ENCODE assay signal across 8 cellular contexts in genomic region chrX:139933904-139934303, GRCh38. TPM values are rescaled to one million over a fixed set of nuclear protein-coding genes. Genes with fewer than 3 reads are reported as not detected.
A peak's percentile ranks its signal among the peaks of the same experiment; 100 is the strongest.
DNase-seq lines count a peak whose midpoint lies in the region; ATAC-seq and TF ChIP-seq lines count a peak whose summit lies in the region.

No MANE protein-coding gene starts in this region.

- in situ Hi-C loops in HAP-1 (cut with MboI; ENCODE audit: low sequenced_read_pairs) = loop anchor here (5.0 kb wide), 1 partner anchor 107 kb away; no protein-coding TSS in a partner anchor

- H3K4me1 ChIP-seq in HAP-1 (peaks cover 30% of the 10 kb centered on the region), smooth muscle cell (ENCODE audit: low read depth) (no peaks in the 10 kb centered on the region)

- H3K36me3 Mint-ChIP-seq in activated B cell treated with CpG ODN at 0.5 μM for 24 hours (ENCODE audit: low read depth) (no peaks in the 10 kb centered on the region), glutamatergic neuron (ENCODE audit: unreplicated experiment) (no peaks in the 10 kb centered on the region)

- H3K9me3 Mint-ChIP-seq in activated B cell treated with CpG ODN at 0.5 μM for 24 hours = no peaks in the 10 kb centered on the region
- H3K9me3 Mint-ChIP-seq in glutamatergic neuron (ENCODE audit: unreplicated experiment) = no peaks in the 10 kb centered on the region

- no peaks in the 10 kb centered on the region for H3K27me3 ChIP-seq in HAP-1 (ENCODE audit: low read depth)
- no peaks in the 10 kb centered on the region for H3K27me3 ChIP-seq in smooth muscle cell (ENCODE audit: low read depth)

- H3K27ac ChIP-seq in smooth muscle cell (ENCODE audit: low read depth) = peak overlapping the region; percentile 43

- H3K4me3 Mint-ChIP-seq in activated B cell treated with CpG ODN at 0.5 μM for 24 hours = peak overlapping the region; percentile 88
- H3K4me3 Mint-ChIP-seq in glutamatergic neuron (ENCODE audit: unreplicated experiment) = peak overlapping the region; percentile 78

- H3K27ac Mint-ChIP-seq in activated B cell treated with CpG ODN at 0.5 μM for 24 hours (peak overlapping the region; percentile 95), glutamatergic neuron (ENCODE audit: unreplicated experiment) (no peak overlapping the region)

- peak overlapping the region; percentile 95 for H2AFZ ChIP-seq in smooth muscle cell (ENCODE audit: low read depth)

- WGBS in smooth muscle cell (ENCODE audit: low lambda C conversion rate) = 71% methylated on average over 15 of the region's 15 CpGs

- H3K27me3 Mint-ChIP-seq in activated B cell treated with CpG ODN at 0.5 μM for 24 hours (peaks cover 2% of the 10 kb centered on the region), glutamatergic neuron (ENCODE audit: unreplicated experiment) (peaks cover 1% of the 10 kb centered on the region)

- intact Hi-C loops in activated B cell treated with CpG ODN at 0.5 μM for 24 hours (cut with micrococcal nuclease) = loop anchor here (5.0 to 10.0 kb wide), 4 partner anchors 42 to 382 kb away; no protein-coding TSS in a partner anchor

- H3F3A ChIP-seq in smooth muscle cell (ENCODE audit: low read depth) = peaks cover 5% of the 10 kb centered on the region

- DNase-seq in HAP-1 (ENCODE audit: low spot score in 2 of 2) (no peak), activated B cell treated with CpG ODN at 0.5 μM for 24 hours (no peak), glutamatergic neuron (no peak), smooth muscle cell (lab: John Stamatoyannopoulos, UW; ENCODE audit: unreplicated experiment) (no peak), NCI-H1092 (lab: John Stamatoyannopoulos, UW) (no peak), GOT3 (lab: John Stamatoyannopoulos, UW) (no peak), omental fat pad (ENCODE audit: low spot score) (no peak)
- no peak for DNase-seq in activated CD4-positive, CD25-positive, alpha-beta regulatory T cell (lab: John Stamatoyannopoulos, UW)

- peak overlapping the region; percentile 90 for H3K4me2 ChIP-seq in smooth muscle cell

- H3K36me3 ChIP-seq in HAP-1 (replicated peaks) = no peaks in the 10 kb centered on the region
- H3K36me3 ChIP-seq in smooth muscle cell (ENCODE audit: low read depth) = no peaks in the 10 kb centered on the region

- H3K9me3 ChIP-seq in HAP-1 = no peaks in the 10 kb centered on the region
- H3K9me3 ChIP-seq in smooth muscle cell (replicated peaks; ENCODE audit: low read depth) = no peaks in the 10 kb centered on the region

- H4K20me1 ChIP-seq in smooth muscle cell (ENCODE audit: low read depth) = peaks cover 27% of the 10 kb centered on the region

- no peak overlapping the region for H3K9ac ChIP-seq in smooth muscle cell (ENCODE audit: low read depth)

- POLR2A ChIA-PET in activated B cell treated with CpG ODN at 0.5 μM for 24 hours (lab: Charles Lee) = interaction anchor here (1.3 kb wide), 1 partner anchor 10 kb away, joined by 3 read pairs; no protein-coding TSS in a partner anchor

- no peaks in the 10 kb centered on the region for H3K79me2 ChIP-seq in smooth muscle cell (ENCODE audit: low read depth)

- no peak for ATAC-seq in activated B cell treated with CpG ODN at 0.5 μM for 24 hours (ENCODE audit: low read depth)
- no peak for ATAC-seq in omental fat pad (ENCODE audit: low FRiP score)

- no peak for TF ChIP-seq CTCF in activated B cell treated with CpG ODN at 0.5 μM for 24 hours (IDR thresholded peaks at IDR 0.05)
- TF ChIP-seq CTCF in glutamatergic neuron (IDR thresholded peaks at IDR 0.05; ENCODE audit: partially characterized antibody, unreplicated experiment) = no peak
- TF ChIP-seq CTCF in smooth muscle cell (IDR thresholded peaks at IDR 0.05; ENCODE audit: borderline replicate concordance, insufficient read depth, poor library complexity, severe bottlenecking) = no peak
- no peak for TF ChIP-seq CTCF in omental fat pad (IDR thresholded peaks at IDR 0.05)

- peaks cover 20% of the 10 kb centered on the region for H3K4me1 Mint-ChIP-seq in activated B cell treated with CpG ODN at 0.5 μM for 24 hours
- H3K4me1 Mint-ChIP-seq in glutamatergic neuron (ENCODE audit: low read depth, unreplicated experiment) = peaks cover 4% of the 10 kb centered on the region

- peak overlapping the region; percentile 85 for H3K4me3 ChIP-seq in HAP-1
- H3K4me3 ChIP-seq in smooth muscle cell = peak overlapping the region; percentile 73

- CTCF ChIA-PET in activated B cell treated with CpG ODN at 0.5 μM for 24 hours (lab: Charles Lee) = no interaction called here

RNA-seq across cellular contexts. Expression of gene ATP11C, which starts 1.1 kb away (rescaled TPM):
- total RNA-seq in activated B cell treated with CpG ODN at 0.5 μM for 24 hours (19.7 and 21.3 TPM in 2 replicates), glutamatergic neuron (ENCODE audit: unreplicated experiment) (47.2 TPM), smooth muscle cell (17.1 and 20.7 TPM in 2 replicates), omental fat pad (10 to 100 TPM; 23.5 to 41.8 (median 32.5) TPM)
- 3.2 and 4.8 TPM in 2 replicates for polyA plus RNA-seq in smooth muscle cell

RNA-seq across cellular contexts. Expression of gene CXorf66, which starts 31.4 kb away (rescaled TPM):
- not detected in 2 replicates for total RNA-seq in activated B cell treated with CpG ODN at 0.5 μM for 24 hours
- not detected for total RNA-seq in glutamatergic neuron (ENCODE audit: unreplicated experiment)
- total RNA-seq in smooth muscle cell = not detected in 2 replicates
- not detected in 2 replicates for polyA plus RNA-seq in smooth muscle cell
- not detected for total RNA-seq in omental fat pad
